19 cellular contexts compared by ENCODE assay signal in genomic region chr9:14197459-14197858, GRCh38.
"Had no signal": no experiment of that assay in that cellular context is flagged by ENCODE, and none has a peak within 500 bp of the region (broad histone marks: within the 10 kb centered on the region; RNA-seq: fewer than 3 reads in every experiment).

No MANE protein-coding gene starts in this region.

- H3K4me1 Mint-ChIP-seq: activated CD4-positive, alpha-beta T cell treated with anti-CD3 and anti-CD28 coated beads, Interleukin-2, amount 10 ng/mL, durations not matched to agents 7 days and 5 days; activated naive CD8-positive, alpha-beta T cell treated with anti-CD3 and anti-CD28 coated beads, Interleukin-2, amount 50 U/mL, for 24 hours; natural killer cell had no signal

- H3K36me3 ChIP-seq: gastrocnemius medialis, lower lobe of right lung, ovary, prostate gland, WERI-Rb-1 had no signal

- H3K4me3 ChIP-seq: body of pancreas, gastrocnemius medialis, lower lobe of right lung, ovary, prostate gland had no signal

- H3K27ac Mint-ChIP-seq: activated CD4-positive, alpha-beta T cell treated with anti-CD3 and anti-CD28 coated beads, Interleukin-2, amount 10 ng/mL, durations not matched to agents 7 days and 5 days; activated CD8-positive, alpha-beta T cell treated with anti-CD3 and anti-CD28 coated beads, Interleukin-2, amount 10 ng/mL, durations not matched to agents 7 days and 5 days; activated naive CD8-positive, alpha-beta T cell treated with anti-CD3 and anti-CD28 coated beads, Interleukin-2, amount 50 U/mL, for 24 hours; activated T-helper 1 cell treated with anti-CD3 and anti-CD28 coated beads, Interleukin-12 subunit alpha, Interleukin-12 subunit beta, Interleukin-2, Interleukin-4 antibody, amounts not matched to agents 30 ng/mL and 10 ng/mL and 1 ng/mL, durations not matched to agents 14 hours and 24 hours and 36 hours; natural killer cell; T-helper 2 cell treated with Interferon-gamma antibody and Interleukin-4, amounts not matched to agents 5 μg/mL and 100 μg/mL, for 36 hours had no signal

- DNase-seq: activated CD4-positive, alpha-beta T cell treated with anti-CD3 and anti-CD28 coated beads, Interleukin-2, amount 10 ng/mL, durations not matched to agents 7 days and 5 days; activated CD4-positive, CD25-positive, alpha-beta regulatory T cell treated with anti-CD3 and anti-CD28 coated beads, Interleukin-2, amount 50 U/mL, for 72 hours; activated CD8-positive, alpha-beta T cell treated with anti-CD3 and anti-CD28 coated beads, Interleukin-2, amount 10 ng/mL, durations not matched to agents 7 days and 5 days; activated gamma-delta T cell; activated naive CD4-positive, alpha-beta T cell treated with anti-CD3 and anti-CD28 coated beads, Interleukin-2, amount 50 U/mL, for 16 hours; activated naive CD8-positive, alpha-beta T cell treated with anti-CD3 and anti-CD28 coated beads, Interleukin-2, amount 50 U/mL, for 24 hours; body of pancreas; dermis blood vessel endothelial cell; effector CD8-positive, alpha-beta T cell; gastrocnemius medialis; lower lobe of right lung; natural killer cell; ovary; stimulated activated CD4-positive, alpha-beta T cell treated with anti-CD3 and anti-CD28 coated beads, Interleukin-4, amount 100 ng/mL, for 24 hours; stimulated activated naive CD4-positive, alpha-beta T cell treated with Interleukin-2 at 50 U/mL for 16 hours; WERI-Rb-1 had no signal

- H3K36me3 Mint-ChIP-seq: natural killer cell had no signal

- H3K4me3 Mint-ChIP-seq: activated CD4-positive, alpha-beta T cell treated with anti-CD3 and anti-CD28 coated beads, Interleukin-2, amount 10 ng/mL, durations not matched to agents 7 days and 5 days; activated CD8-positive, alpha-beta T cell treated with anti-CD3 and anti-CD28 coated beads, Interleukin-2, amount 10 ng/mL, durations not matched to agents 7 days and 5 days; activated naive CD8-positive, alpha-beta T cell treated with anti-CD3 and anti-CD28 coated beads, Interleukin-2, amount 50 U/mL, for 24 hours; activated T-helper 1 cell treated with anti-CD3 and anti-CD28 coated beads, Interleukin-12 subunit alpha, Interleukin-12 subunit beta, Interleukin-2, Interleukin-4 antibody, amounts not matched to agents 30 ng/mL and 10 ng/mL and 1 ng/mL, durations not matched to agents 14 hours and 24 hours and 36 hours; natural killer cell; T-helper 2 cell treated with Interferon-gamma antibody and Interleukin-4, amounts not matched to agents 5 μg/mL and 100 μg/mL, for 36 hours had no signal

- H3K27me3 ChIP-seq: body of pancreas, gastrocnemius medialis, ovary had no signal

- H3K9me3 ChIP-seq: body of pancreas, gastrocnemius medialis, lower lobe of right lung, ovary, prostate gland had no signal

- H3K27me3 Mint-ChIP-seq: activated CD4-positive, alpha-beta T cell treated with anti-CD3 and anti-CD28 coated beads, Interleukin-2, amount 10 ng/mL, durations not matched to agents 7 days and 5 days had no signal

- H3K9me3 Mint-ChIP-seq: activated CD4-positive, alpha-beta T cell treated with anti-CD3 and anti-CD28 coated beads, Interleukin-2, amount 10 ng/mL, durations not matched to agents 7 days and 5 days; activated T-helper 1 cell treated with anti-CD3 and anti-CD28 coated beads, Interleukin-12 subunit alpha, Interleukin-12 subunit beta, Interleukin-2, Interleukin-4 antibody, amounts not matched to agents 30 ng/mL and 10 ng/mL and 1 ng/mL, durations not matched to agents 14 hours and 24 hours and 36 hours; T-helper 2 cell treated with Interferon-gamma antibody and Interleukin-4, amounts not matched to agents 5 μg/mL and 100 μg/mL, for 36 hours had no signal

- H3K27ac ChIP-seq: lower lobe of right lung, ovary, prostate gland, WERI-Rb-1 had no signal
